Comparison of ENCODE assay signal across 8 cellular contexts in the genomic region with DNA sequence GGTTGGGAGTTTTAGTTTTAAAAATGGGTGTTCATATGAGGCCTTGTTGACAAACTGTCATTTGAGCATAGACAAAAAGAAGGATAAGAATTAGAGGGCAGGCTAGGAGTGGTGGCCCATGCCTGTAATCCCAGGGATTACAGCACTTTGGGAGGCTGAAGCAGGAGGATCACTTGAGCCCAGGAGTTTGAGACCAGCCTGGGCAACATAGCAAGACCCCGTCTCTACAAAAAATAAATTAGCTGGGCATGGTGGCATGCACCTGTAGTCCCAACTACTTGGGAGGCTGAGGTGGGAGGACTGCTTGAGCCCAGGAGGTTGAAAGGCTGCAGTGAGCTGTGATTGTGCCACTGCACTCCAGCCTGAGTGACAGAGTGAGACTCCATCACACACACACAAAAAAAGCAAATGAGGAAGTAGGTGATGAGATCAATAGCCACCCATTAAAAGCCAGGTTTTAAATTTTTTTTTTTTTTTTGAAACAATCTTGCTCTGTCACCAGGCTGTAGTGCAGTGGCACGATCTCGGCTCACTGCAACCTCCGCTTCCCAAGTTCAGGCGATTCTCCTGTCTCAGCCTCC. TPM values are rescaled to one million over a fixed set of nuclear protein-coding genes. Genes with fewer than 3 reads are reported as not detected.
A peak's percentile ranks its signal among the peaks of the same experiment; 100 is the strongest.
DNase-seq lines count a peak whose midpoint lies in the region; ATAC-seq, FAIRE-seq and TF ChIP-seq lines count a peak whose summit lies in the region.
"Not testable (repeated sequence)": the region's sequence is repeated elsewhere in the genome, so short reads cannot be mapped to it uniquely, and the experiment has no call there.

No MANE protein-coding gene starts in this region.

- H3K36me3 ChIP-seq in SU-DHL-6 (ENCODE audit: low read length) (peaks cover 13% of the 10 kb centered on the region; the same call in 1 of the 2 replicates), GM12878 (ENCODE audit: control insufficient read depth in 2 of 2, insufficient read depth in 2 of 2, low read length in 1 of 2) (peaks cover 6 to 14% of the 10 kb centered on the region in 2 experiments; a peak in 3 of 4 replicates), left ventricle myocardium inferior (peaks cover 28% of the 10 kb centered on the region), psoas muscle (ENCODE audit: insufficient read depth in 1 of 2, low read depth in 1 of 2) (peaks cover 4 to 32% of the 10 kb centered on the region in 2 donors)

- peaks cover 5 to 18% (median 12%) of the 10 kb centered on the region in 7 donors for H3K9me3 Mint-ChIP-seq in CD14-positive monocyte
- not testable (repeated sequence) for H3K9me3 Mint-ChIP-seq in activated CD8-positive, alpha-beta memory T cell treated with anti-CD3 and anti-CD28 coated beads, Interleukin-2, amount 10 ng/mL, durations not matched to agents 7 days and 5 days (ENCODE audit: low read depth)

- H3K27ac Mint-ChIP-seq in CD14-positive monocyte, result peak overlapping the region in 6 of 7 donors; percentile 31 to 88 (median 73)
- peak overlapping the region; percentile 40 for H3K27ac Mint-ChIP-seq in activated CD8-positive, alpha-beta memory T cell treated with anti-CD3 and anti-CD28 coated beads, Interleukin-2, amount 10 ng/mL, durations not matched to agents 7 days and 5 days

- POLR2A ChIA-PET in GM12878 (lab: Charles Lee), result interaction anchor here (0.6 to 1.8 kb wide), 5 partner anchors 9 to 45 kb away, joined by 3 to 8 read pairs (median 4); no protein-coding TSS in a partner anchor

- BruUV-seq in GM12878 (replicated peaks; lab: Mats Ljungman, UMichigan), result not testable (repeated sequence)

- peaks cover 31% of the 10 kb centered on the region for H3F3A ChIP-seq in SU-DHL-6 (ENCODE audit: insufficient read depth)

- TF ChIP-seq EP300 in GM12878 (IDR thresholded peaks at IDR 0.05; ENCODE audit: borderline replicate concordance in 1 of 2, control insufficient read depth in 1 of 2, low read depth in 2 of 2, low read length in 2 of 2), result not testable (repeated sequence)

- H3K4me2 ChIP-seq in SU-DHL-6 (ENCODE audit: low read depth, low read length, poor library complexity, severe bottlenecking), result peak overlapping the region; percentile 57
- peak overlapping the region; percentile 58 for H3K4me2 ChIP-seq in GM12878 (ENCODE audit: control insufficient read depth, insufficient read depth)

- not testable (repeated sequence) for TF ChIP-seq POLR2A in GM12878 (IDR thresholded peaks at IDR 0.05; ENCODE audit: low read depth, low read length)

- in situ Hi-C loops in GM12878 (cut with MboI), result loop anchor here (25.0 kb wide), 1 partner anchor 1235 kb away; no protein-coding TSS in a partner anchor

- CTCF ChIA-PET in activated CD8-positive, alpha-beta memory T cell treated with anti-CD3 and anti-CD28 coated beads, Interleukin-2, amount 10 ng/mL, durations not matched to agents 7 days and 5 days (lab: Charles Lee), result interaction anchor here (0.7 to 1.2 kb wide), 6 partner anchors 11 to 285 kb away, joined by 3 to 5 read pairs (median 3); no protein-coding TSS in a partner anchor
- CTCF ChIA-PET in GM12878 (lab: Yijun Ruan, JAX), result interaction anchor here (0.8 to 2.3 kb wide), 6 partner anchors 9 to 285 kb away, joined by 3 to 9 read pairs (median 5); no protein-coding TSS in a partner anchor

- not testable (repeated sequence) for H3K27me3 Mint-ChIP-seq in CD14-positive monocyte (ENCODE audit: low read depth in 3 of 3); activated CD8-positive, alpha-beta memory T cell treated with anti-CD3 and anti-CD28 coated beads, Interleukin-2, amount 10 ng/mL, durations not matched to agents 7 days and 5 days

- H3K79me2 ChIP-seq in SU-DHL-6 (ENCODE audit: insufficient read depth, low read length), result peaks cover 87% of the 10 kb centered on the region
- H3K79me2 ChIP-seq in GM12878 (ENCODE audit: control insufficient read depth, insufficient read depth, low read length), result peaks cover 75% of the 10 kb centered on the region

- peaks cover 51% of the 10 kb centered on the region for H3K4me1 Mint-ChIP-seq in CD14-positive monocyte
- H3K4me1 Mint-ChIP-seq in activated CD8-positive, alpha-beta memory T cell treated with anti-CD3 and anti-CD28 coated beads, Interleukin-2, amount 10 ng/mL, durations not matched to agents 7 days and 5 days, result peaks cover 54% of the 10 kb centered on the region

- H4K20me1 ChIP-seq in SU-DHL-6 (ENCODE audit: low read depth, low read length), result peaks cover 18% of the 10 kb centered on the region
- H4K20me1 ChIP-seq in GM12878 (ENCODE audit: control insufficient read depth, insufficient read depth), result not testable (repeated sequence)

- 27% methylated on average over 5 of the region's 5 CpGs for WGBS in GM12878 (ENCODE audit: insufficient coverage, insufficient replicate concordance, low lambda C conversion rate, missing lambda C conversion rate)
- 80 to 92% (median 89%) methylated on average over 5 of the region's 5 CpGs for WGBS in psoas muscle, 3 donors

- H3K4me3 ChIP-seq in HL-60 (replicated peaks; ENCODE audit: insufficient read depth, low read length); left ventricle myocardium inferior; psoas muscle: not testable (repeated sequence)
- H3K4me3 ChIP-seq in SU-DHL-6 (ENCODE audit: insufficient read depth, low read length, poor library complexity, severe bottlenecking) (peak overlapping the region; percentile 26), GM12878 (peak overlapping the region; percentile 50; the same call in 1 of the 2 replicates)

- H3K4me3 Mint-ChIP-seq in CD14-positive monocyte; activated CD8-positive, alpha-beta memory T cell treated with anti-CD3 and anti-CD28 coated beads, Interleukin-2, amount 10 ng/mL, durations not matched to agents 7 days and 5 days: not testable (repeated sequence)

- DNase-seq in CD14-positive monocyte (ENCODE audit: low spot score); HL-60 (ENCODE audit: low read depth in 1 of 2, low spot score in 1 of 2); activated CD8-positive, alpha-beta memory T cell treated with anti-CD3 and anti-CD28 coated beads, Interleukin-2, amount 10 ng/mL, durations not matched to agents 7 days and 5 days; GM12878 (ENCODE audit: low read depth, low spot score); left ventricle myocardium inferior; psoas muscle: not testable (repeated sequence)
- peak; percentile 47 for DNase-seq in MV-4-11 (lab: John Stamatoyannopoulos, UW)

- H3K27ac ChIP-seq in HL-60 (replicated peaks), result peak overlapping the region; percentile 60
- H3K27ac ChIP-seq in SU-DHL-6 (ENCODE audit: low read depth, low read length), result peak overlapping the region; percentile 90
- H3K27ac ChIP-seq in GM12878 (ENCODE audit: control insufficient read depth, insufficient read depth), result peak overlapping the region; percentile 39
- peak overlapping the region; percentile 70 for H3K27ac ChIP-seq in left ventricle myocardium inferior (replicated peaks)
- H3K27ac ChIP-seq in psoas muscle, result peak overlapping the region; percentile 79

- H3K9ac ChIP-seq in SU-DHL-6 (ENCODE audit: low read length); GM12878 (ENCODE audit: control insufficient read depth, insufficient read depth, low read length): not testable (repeated sequence)

- not testable (repeated sequence) for TF ChIP-seq CTCF in CD14-positive monocyte (IDR thresholded peaks at IDR 0.05); HL-60 (IDR thresholded peaks at IDR 0.05; ENCODE audit: insufficient read depth, low read length); SU-DHL-6 (IDR thresholded peaks at IDR 0.05; ENCODE audit: insufficient read depth, low read length, poor library complexity, severe bottlenecking); GM12878 (IDR thresholded peaks at IDR 0.05 in 2 of 3, conservative IDR thresholded peaks at IDR 0.05 in 1 of 3; ENCODE audit: control insufficient read depth in 2 of 3, extremely low read depth in 1 of 3, insufficient read depth in 1 of 3, low read depth in 3 of 3, low read length in 3 of 3); left ventricle myocardium inferior (IDR thresholded peaks at IDR 0.05; ENCODE audit: borderline replicate concordance); psoas muscle (IDR thresholded peaks at IDR 0.05)

- RAD21 ChIA-PET in GM12878 (lab: Charles Lee; ENCODE audit: unreplicated experiment), result interaction anchor here (1.1 to 4.1 kb wide), 4 partner anchors 9 to 44 kb away, joined by 3 to 27 read pairs (median 10); no protein-coding TSS in a partner anchor

- FAIRE-seq in GM12878 (lab: Jason Lieb, UNC), result not testable (repeated sequence)

- intact Hi-C loops in CD14-positive monocyte (cut with micrococcal nuclease); GM12878 (cut with micrococcal nuclease; ENCODE audit: unreplicated experiment); left ventricle myocardium inferior (cut with micrococcal nuclease); psoas muscle (cut with DNase I): not testable (repeated sequence)

- H3K27me3 ChIP-seq in HL-60 (ENCODE audit: insufficient read depth, poor library complexity, severe bottlenecking); SU-DHL-6 (ENCODE audit: low read length); GM12878 (replicated peaks in 1 of 2; ENCODE audit: control insufficient read depth in 2 of 2, insufficient read depth in 2 of 2, low read length in 1 of 2); left ventricle myocardium inferior (ENCODE audit: low read depth); psoas muscle (ENCODE audit: insufficient read depth in 3 of 3, low read length in 2 of 3): not testable (repeated sequence)

- not testable (repeated sequence) for H3K9me2 ChIP-seq in SU-DHL-6 (replicated peaks; ENCODE audit: insufficient read depth, low read length)

- H3K4me1 ChIP-seq in GM12878 (ENCODE audit: control insufficient read depth, insufficient read depth, low read length) (peaks cover 38% of the 10 kb centered on the region), left ventricle myocardium inferior (peaks cover 50% of the 10 kb centered on the region), psoas muscle (peaks cover 48% of the 10 kb centered on the region)

- H3K36me3 Mint-ChIP-seq in CD14-positive monocyte, result peaks cover 47 to 61% of the 10 kb centered on the region in 2 donors
- H3K36me3 Mint-ChIP-seq in activated CD8-positive, alpha-beta memory T cell treated with anti-CD3 and anti-CD28 coated beads, Interleukin-2, amount 10 ng/mL, durations not matched to agents 7 days and 5 days, result peaks cover 54% of the 10 kb centered on the region

- H3K9me3 ChIP-seq in SU-DHL-6 (ENCODE audit: insufficient read depth, low read length); GM12878 (replicated peaks; ENCODE audit: control insufficient read depth, insufficient read depth, low read length); left ventricle myocardium inferior (replicated peaks); psoas muscle: not testable (repeated sequence)

- not testable (repeated sequence) for H2AFZ ChIP-seq in SU-DHL-6 (ENCODE audit: low read depth, low read length, severe bottlenecking); GM12878 (ENCODE audit: control insufficient read depth, low read depth, low read length)

- SMC1A ChIA-PET in GM12878 (lab: Charles Lee; ENCODE audit: uncharacterized antibody, unreplicated experiment), result interaction anchor here (1.0 to 6.8 kb wide), 6 partner anchors 8 to 56 kb away, joined by 3 to 57 read pairs (median 10); a partner anchor contains a TSS

- ATAC-seq in activated CD8-positive, alpha-beta memory T cell treated with anti-CD3 and anti-CD28 coated beads, Interleukin-2, amount 10 ng/mL, durations not matched to agents 7 days and 5 days; psoas muscle: not testable (repeated sequence)
- peak; percentile 48 for ATAC-seq in GM12878

- not testable (repeated sequence) for TF ChIP-seq RAD21 in GM12878 (IDR thresholded peaks at IDR 0.05; ENCODE audit: insufficient read depth, low read depth, low read length)

RNA-seq across cellular contexts. Expression of a gene that starts 5.8 kb away (rescaled TPM):
- polyA plus RNA-seq in CD14-positive monocyte, result 10 to 100 TPM in 1 of 2 donors, 1 to 10 TPM in 1; 7.8 to 10.2 TPM
- 10 to 100 TPM; 74.7 to 100.0 TPM for total RNA-seq in activated CD8-positive, alpha-beta memory T cell treated with anti-CD3 and anti-CD28 coated beads, Interleukin-2, amount 10 ng/mL, durations not matched to agents 7 days and 5 days
- total RNA-seq in GM12878 (2013; cell fraction: nucleolus; rRNA removed), result 590 and 594 TPM in 2 replicates
- total RNA-seq in GM12878 (2014; rRNA removed), result 36.8 and 43.9 TPM in 2 replicates
- total RNA-seq in GM12878 (2014; rRNA removed; fragmentation: Illumina TruSeq; extraction: Trizol), result 36.1 and 37.8 TPM in 2 replicates
- 54.5 and 64.5 TPM in 2 replicates for total RNA-seq in GM12878 (2021)
- 12.2 TPM for polyA plus RNA-seq in GM12878 (2011; ENCODE audit: low read depth)
- polyA plus RNA-seq in GM12878 (2011; rRNA removed), result 74.4 and 108 TPM in 2 replicates
- polyA plus RNA-seq in GM12878 (2011; cell fraction: cytosol; rRNA removed), result 22.1 and 23.4 TPM in 2 replicates
- 82.8 and 85.3 TPM in 2 replicates for polyA plus RNA-seq in GM12878 (2011; cell fraction: nucleus; rRNA removed)
- polyA plus RNA-seq in GM12878 (2012), result 17.2 and 22.3 TPM in 2 replicates
- polyA plus RNA-seq in GM12878 (2014; fragmentation: Illumina TruSeq; extraction: Trizol), result 12.4 and 13.7 TPM in 2 replicates
- 10 to 100 TPM in 1 of 2 experiments, 1 to 10 TPM in 1; 2.5 to 11.5 TPM for polyA plus RNA-seq in GM12878 (2014; fragmentation: Nextera tagmentation; extraction: Ambion mirVana)
- polyA plus RNA-seq in GM12878 (2014; rRNA removed), result 20.5 and 20.6 TPM in 2 replicates
- polyA plus RNA-seq in GM12878 (2016; fragmentation: Nextera tagmentation; extraction: Ambion mirVana), result 10 to 100 TPM; 22.3 to 23.2 TPM
- polyA minus RNA-seq in GM12878 (2011; rRNA and poly(A)+ RNA removed), result 148 and 214 TPM in 2 replicates
- 33.7 and 38.1 TPM in 2 replicates for polyA minus RNA-seq in GM12878 (2011; cell fraction: cytosol; rRNA and poly(A)+ RNA removed)
- 161 and 227 TPM in 2 replicates for polyA minus RNA-seq in GM12878 (2011; cell fraction: nucleus; rRNA and poly(A)+ RNA removed)
- total RNA-seq in left ventricle myocardium inferior, result 29.3 TPM
- total RNA-seq in psoas muscle, result 10 to 100 TPM; 33.4 to 67.0 (median 41.1) TPM
- 1 to 10 TPM; 5.0 to 8.3 (median 6.5) TPM for polyA plus RNA-seq in psoas muscle

RNA-seq across cellular contexts. Expression of a gene that starts 27.4 kb away (rescaled TPM):
- polyA plus RNA-seq in CD14-positive monocyte, result under 1 TPM in 1 of 2 donors, not detected in 1; 0.04 TPM
- 10 to 100 TPM; 21.6 to 26.0 TPM for total RNA-seq in activated CD8-positive, alpha-beta memory T cell treated with anti-CD3 and anti-CD28 coated beads, Interleukin-2, amount 10 ng/mL, durations not matched to agents 7 days and 5 days
- total RNA-seq in GM12878 (2013; cell fraction: nucleolus; rRNA removed), result 98.5 and 110 TPM in 2 replicates
- total RNA-seq in GM12878 (2014; rRNA removed), result 13.9 and 16.3 TPM in 2 replicates
- 8.5 and 9.2 TPM in 2 replicates for total RNA-seq in GM12878 (2014; rRNA removed; fragmentation: Illumina TruSeq; extraction: Trizol)
- 33.5 and 38.1 TPM in 2 replicates for total RNA-seq in GM12878 (2021)
- polyA plus RNA-seq in GM12878 (2011; ENCODE audit: low read depth), result 8.3 TPM
- 15.9 and 33.9 TPM in 2 replicates for polyA plus RNA-seq in GM12878 (2011; rRNA removed)
- 33.1 and 36.7 TPM in 2 replicates for polyA plus RNA-seq in GM12878 (2011; cell fraction: cytosol; rRNA removed)
- polyA plus RNA-seq in GM12878 (2011; cell fraction: nucleus; rRNA removed), result 55.9 and 60.7 TPM in 2 replicates
- polyA plus RNA-seq in GM12878 (2012), result 10.1 and 10.7 TPM in 2 replicates
- polyA plus RNA-seq in GM12878 (2014; fragmentation: Illumina TruSeq; extraction: Trizol), result 10.2 and 14.4 TPM in 2 replicates
- 1 to 10 TPM; 2.2 to 5.0 TPM for polyA plus RNA-seq in GM12878 (2014; fragmentation: Nextera tagmentation; extraction: Ambion mirVana)
- polyA plus RNA-seq in GM12878 (2014; rRNA removed), result 23.8 and 28.2 TPM in 2 replicates
- polyA plus RNA-seq in GM12878 (2016; fragmentation: Nextera tagmentation; extraction: Ambion mirVana), result 1 to 10 TPM; 6.0 to 8.2 TPM
- 69.9 and 86.4 TPM in 2 replicates for polyA minus RNA-seq in GM12878 (2011; rRNA and poly(A)+ RNA removed)
- polyA minus RNA-seq in GM12878 (2011; cell fraction: cytosol; rRNA and poly(A)+ RNA removed), result 37.2 and 39.0 TPM in 2 replicates
- 38.8 and 80.3 TPM in 2 replicates for polyA minus RNA-seq in GM12878 (2011; cell fraction: nucleus; rRNA and poly(A)+ RNA removed)
- 18.5 TPM for total RNA-seq in left ventricle myocardium inferior
- total RNA-seq in psoas muscle, result 10 to 100 TPM in 3 of 4 donors, 1 to 10 TPM in 1; 8.2 to 20.9 (median 13.9) TPM
- polyA plus RNA-seq in psoas muscle, result 1 to 10 TPM; 1.9 to 3.9 (median 1.9) TPM

Comparison
In these comparisons a context has a peak if more than half of its experiments do, and no peak if none do; other contexts are left out.
1. H3K27ac ChIP-seq: peak in every context shown above with its lines; median percentile 90 in SU-DHL-6; 79 in psoas muscle; 70 in left ventricle myocardium inferior; 60 in HL-60; 39 in GM12878.